ENCODE assay signal across 20 cellular contexts in the genomic region with DNA sequence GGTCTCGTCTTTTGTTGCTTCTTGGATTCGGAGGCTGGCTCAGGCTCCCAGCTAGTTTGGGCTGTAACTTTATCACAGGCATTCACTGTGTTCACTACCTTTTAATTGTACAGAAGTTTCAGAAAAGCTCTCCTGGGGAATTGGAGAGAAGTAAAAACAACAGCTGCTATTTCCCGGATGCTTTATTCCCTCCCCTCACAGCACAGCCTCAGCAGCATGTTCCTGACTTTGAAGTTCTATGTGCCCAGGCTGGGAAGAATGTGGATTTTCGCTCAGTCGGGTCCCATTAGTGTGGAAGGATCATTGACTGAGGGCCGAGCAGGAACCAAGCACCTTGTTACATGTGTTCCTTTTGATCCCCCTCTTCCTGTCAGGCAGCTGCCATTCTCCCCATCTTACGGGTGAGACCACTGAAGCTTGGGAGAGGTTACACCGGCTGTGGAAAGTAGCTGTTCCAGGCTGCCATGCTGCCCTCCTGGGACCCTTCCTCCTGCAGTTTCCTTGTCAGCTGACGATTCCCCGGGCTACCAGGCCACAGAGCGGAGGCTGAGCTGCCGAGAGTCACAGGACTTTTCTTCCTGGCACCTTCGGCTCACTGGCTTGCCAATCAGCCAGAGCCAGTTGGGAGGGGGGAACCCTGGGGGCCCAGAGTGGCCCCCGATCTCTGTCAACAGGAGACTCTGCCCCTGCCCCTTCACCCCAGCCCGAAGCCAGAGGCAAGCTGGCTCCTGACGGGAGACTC.
DNase-seq lines count a peak whose midpoint lies in the region; ATAC-seq and TF ChIP-seq lines count a peak whose summit lies in the region.
"Had no signal": no experiment of that assay in that cellular context is flagged by ENCODE, and none has a peak within 500 bp of the region (broad histone marks: within the 10 kb centered on the region; RNA-seq: fewer than 3 reads in every experiment).

No MANE protein-coding gene starts in this region.

- no peak overlapping the region for H4K5ac ChIP-seq in H9 (ENCODE audit: insufficient read length, low read depth, low read length)

- peak in 1 of 2 donors; percentile 20 for ATAC-seq in right cardiac atrium
- ATAC-seq in Right ventricle myocardium inferior = no peak
- ATAC-seq in HG03457 (IDR thresholded peaks at IDR 0.05; ENCODE audit: unreplicated experiment) = no peak
- ATAC-seq in HG02970 (IDR thresholded peaks at IDR 0.05; ENCODE audit: low FRiP score, unreplicated experiment) = no peak
- ATAC-seq: gastroesophageal sphincter, GM23338 had no signal

- no peaks in the 10 kb centered on the region for H3K9me3 Mint-ChIP-seq in H9
- H3K9me3 Mint-ChIP-seq: activated naive CD4-positive, alpha-beta T cell treated with anti-CD3 and anti-CD28 coated beads for 36 hours; GM23338; naive B cell; T-helper 1 cell treated with Interleukin-12 subunit alpha and Interleukin-12 subunit beta and Interleukin-4 antibody, amounts not matched to agents 30 μg/mL and 1 μg/mL, for 36 hours had no signal

- H4K20me1 ChIP-seq in osteoblast (ENCODE audit: insufficient read depth, low read length) (peaks cover 6% of the 10 kb centered on the region), H9 (ENCODE audit: control insufficient read depth, insufficient read depth, insufficient read length) (no peaks in the 10 kb centered on the region)

- no peak overlapping the region for H3K56ac ChIP-seq in H9 (ENCODE audit: insufficient read length, low read depth, low read length)

- H2BK120ac ChIP-seq in H9 (ENCODE audit: low read depth, low read length, poor library complexity, severe bottlenecking) = no peak overlapping the region

- H3K9me3 ChIP-seq in right cardiac atrium (ENCODE audit: control insufficient read depth, low read length) (no peaks in the 10 kb centered on the region), osteoblast (ENCODE audit: low read depth, low read length) (no peaks in the 10 kb centered on the region), H9 (ENCODE audit: control insufficient read depth, low read depth, low read length) (no peaks in the 10 kb centered on the region)
- H3K9me3 ChIP-seq: gastroesophageal sphincter had no signal

- H2AK5ac ChIP-seq in H9 (ENCODE audit: insufficient read length, low read length) = no peak overlapping the region

- H3K4ac ChIP-seq in H9 (ENCODE audit: low read depth, low read length) = no peak overlapping the region

- H2BK5ac ChIP-seq in H9 (ENCODE audit: insufficient read length, low read length) = no peak overlapping the region

- DNase-seq in right cardiac atrium = peak in 1 of 3 donors; percentile 53
- DNase-seq in Right ventricle myocardium inferior (ENCODE audit: missing footprints) = no peak
- DNase-seq in globus pallidus (ENCODE audit: low spot score) = peak; percentile 47
- peak; percentile 27 for DNase-seq in osteoblast (ENCODE audit: insufficient read length, low spot score, missing footprints)
- DNase-seq in H9 = no peak
- DNase-seq in germinal center (ENCODE audit: low spot score) = no peak
- DNase-seq: activated CD4-positive, alpha-beta T cell treated with anti-CD3 and anti-CD28 coated beads, Interleukin-2, amount 50 U/mL, for 48 hours; activated naive CD4-positive, alpha-beta T cell treated with anti-CD3 and anti-CD28 coated beads for 36 hours; activated T-cell treated with anti-CD3 and anti-CD28 coated beads for 4 hours; dermis blood vessel endothelial cell; naive B cell; NCI-H82 had no signal

- H3K36me3 ChIP-seq in osteoblast (ENCODE audit: insufficient read depth, low read length) = no peaks in the 10 kb centered on the region
- H3K36me3 ChIP-seq: gastroesophageal sphincter had no signal

- H3K14ac ChIP-seq in H9 (ENCODE audit: insufficient read depth, low read length) = no peak overlapping the region

- H4K8ac ChIP-seq in H9 (replicated peaks; ENCODE audit: insufficient read length, low read depth, low read length) = no peak overlapping the region

- WGBS in right cardiac atrium = 43% methylated on average over 16 of the region's 16 CpGs
- WGBS in H9 (ENCODE audit: extremely low coverage, insufficient read length, low lambda C conversion rate) = no CpG with 5 or more reads among the region's 16 CpGs

- intact Hi-C loops in right cardiac atrium (cut with DNase I) = no loop called here
- intact Hi-C loops in Right ventricle myocardium inferior (cut with DNase I) = no loop called here

- no peak overlapping the region for H3K18ac ChIP-seq in H9 (ENCODE audit: insufficient read length, low read depth, low read length)

- H3T11ph ChIP-seq in H9 (ENCODE audit: low read length) = no peak overlapping the region

- no peak overlapping the region for H4K91ac ChIP-seq in H9 (ENCODE audit: insufficient read length, low read depth, low read length)

- H3K79me2 ChIP-seq in osteoblast (ENCODE audit: insufficient read depth, low read length) (peaks cover 17% of the 10 kb centered on the region), H9 (ENCODE audit: insufficient read depth, low read length) (no peaks in the 10 kb centered on the region)

- H3K79me1 ChIP-seq in H9 (ENCODE audit: insufficient read depth, low read depth, low read length, poor library complexity, severe bottlenecking) = no peaks in the 10 kb centered on the region

- H3K23ac ChIP-seq in H9 (ENCODE audit: insufficient read length, low read depth, low read length) = no peak overlapping the region

- no peak overlapping the region for H3K27ac Mint-ChIP-seq in H9
- H3K27ac Mint-ChIP-seq: activated naive CD4-positive, alpha-beta T cell treated with anti-CD3 and anti-CD28 coated beads for 36 hours; GM23338; naive B cell; T-helper 1 cell treated with Interleukin-12 subunit alpha and Interleukin-12 subunit beta and Interleukin-4 antibody, amounts not matched to agents 30 μg/mL and 1 μg/mL, for 36 hours had no signal

- H3K36me3 Mint-ChIP-seq in H9 (ENCODE audit: insufficient read depth in 1 of 3, low read depth in 3 of 3) = no peaks in the 10 kb centered on the region
- H3K36me3 Mint-ChIP-seq: CD14-positive monocyte had no signal

- H3K27me3 ChIP-seq in right cardiac atrium (ENCODE audit: control insufficient read depth, insufficient read depth) = no peaks in the 10 kb centered on the region
- no peaks in the 10 kb centered on the region for H3K27me3 ChIP-seq in osteoblast (ENCODE audit: insufficient read depth, low read length)
- peaks cover 10% of the 10 kb centered on the region for H3K27me3 ChIP-seq in H9 (ENCODE audit: insufficient read depth, low read length)
- H3K27me3 ChIP-seq: gastroesophageal sphincter had no signal

- H3K4me3 ChIP-seq in right cardiac atrium (ENCODE audit: low read length) (peak overlapping the region; percentile 19), osteoblast (ENCODE audit: insufficient read depth, low read length) (no peak overlapping the region)
- H3K4me3 ChIP-seq: gastroesophageal sphincter, GM23338 had no signal

- no peak overlapping the region for H3K4me3 Mint-ChIP-seq in H9
- H3K4me3 Mint-ChIP-seq: activated naive CD4-positive, alpha-beta T cell treated with anti-CD3 and anti-CD28 coated beads for 36 hours; CD14-positive monocyte; GM23338; naive B cell; T-helper 1 cell treated with Interleukin-12 subunit alpha and Interleukin-12 subunit beta and Interleukin-4 antibody, amounts not matched to agents 30 μg/mL and 1 μg/mL, for 36 hours had no signal

- H3K4me1 ChIP-seq in right cardiac atrium (ENCODE audit: control insufficient read depth, insufficient read depth, low read length) (peaks cover 4% of the 10 kb centered on the region), osteoblast (ENCODE audit: insufficient read depth, low read length) (peaks cover 23% of the 10 kb centered on the region), H9 (ENCODE audit: insufficient read depth, low read length) (no peaks in the 10 kb centered on the region)

- no peak overlapping the region for H2BK12ac ChIP-seq in H9 (ENCODE audit: insufficient read length, low read depth, low read length)

- no peak overlapping the region for H2AFZ ChIP-seq in osteoblast (ENCODE audit: low read length)
- H2AFZ ChIP-seq in H9 (ENCODE audit: low read length) = no peak overlapping the region
- H2AFZ ChIP-seq: GM23338 had no signal

- no peak overlapping the region for H3K9ac ChIP-seq in H9 (ENCODE audit: extremely low read depth, insufficient read length, low read length)
- H3K9ac ChIP-seq: KMS-11 had no signal

- TF ChIP-seq CTCF in osteoblast (IDR thresholded peaks at IDR 0.05; ENCODE audit: extremely low read depth, low read depth, low read length) = no peak
- no peak for TF ChIP-seq CTCF in H9 (conservative IDR thresholded peaks at IDR 0.05)

- H3K4me2 ChIP-seq in osteoblast (ENCODE audit: insufficient read depth, low read length) = no peak overlapping the region
- no peak overlapping the region for H3K4me2 ChIP-seq in H9 (ENCODE audit: insufficient read depth, insufficient read length, low read length)
- H3K4me2 ChIP-seq: GM23338, KMS-11 had no signal

- H3K23me2 ChIP-seq in H9 (ENCODE audit: insufficient read length, low read depth, low read length, poor library complexity, severe bottlenecking) = no peaks in the 10 kb centered on the region

- H3K27ac ChIP-seq in right cardiac atrium (ENCODE audit: low read length) (no peak overlapping the region), osteoblast (ENCODE audit: low read depth, low read length) (no peak overlapping the region), H9 (ENCODE audit: insufficient read length, low read depth, low read length) (no peak overlapping the region)
- H3K27ac ChIP-seq: epithelial cell of prostate, gastroesophageal sphincter, KMS-11 had no signal

- peaks cover 3 to 15% of the 10 kb centered on the region in 2 experiments for H3K4me1 Mint-ChIP-seq in H9
- H3K4me1 Mint-ChIP-seq: CD14-positive monocyte had no signal

- no peak overlapping the region for H2BK15ac ChIP-seq in H9 (ENCODE audit: low read depth, low read length)

- H3K27me3 Mint-ChIP-seq in H9 (ENCODE audit: low read depth) = peaks cover 32% of the 10 kb centered on the region

- H2BK20ac ChIP-seq in H9 (ENCODE audit: low read depth, low read length, poor library complexity, severe bottlenecking) = no peak overlapping the region

Comparison
In these comparisons a context has a peak if more than half of its experiments do, and no peak if none do; other contexts are left out.
1. DNase-seq: peak in globus pallidus (single experiment) and osteoblast (single experiment); none in Right ventricle myocardium inferior (single experiment), H9 (single experiment) and germinal center (single experiment).